ENCODE assay signal across 13 cellular contexts in genomic region chr2:161085041-161085598, GRCh38.
DNase-seq lines count a peak whose midpoint lies in the region; ATAC-seq and TF ChIP-seq lines count a peak whose summit lies in the region.
"Had no signal": no experiment of that assay in that cellular context is flagged by ENCODE, and none has a peak within 500 bp of the region (broad histone marks: within the 10 kb centered on the region; RNA-seq: fewer than 3 reads in every experiment).

No MANE protein-coding gene starts in this region.

- H3K9me3 Mint-ChIP-seq in T-helper 2 cell treated with Interferon-gamma antibody and Interleukin-4, amounts not matched to agents 5 μg/mL and 100 μg/mL, for 36 hours: peaks cover 15% of the 10 kb centered on the region
- H3K9me3 Mint-ChIP-seq: CD4-positive, CD25-positive, alpha-beta regulatory T cell; neural progenitor cell had no signal

- no peak overlapping the region for H3K4me3 Mint-ChIP-seq in T-helper 2 cell treated with Interferon-gamma antibody and Interleukin-4, amounts not matched to agents 5 μg/mL and 100 μg/mL, for 36 hours
- H3K4me3 Mint-ChIP-seq: CD4-positive, CD25-positive, alpha-beta regulatory T cell; neural progenitor cell had no signal

- DNase-seq in NCI-H1105 treated with DMSO at 0.1 percent for 48 hours (lab: John Stamatoyannopoulos, UW): peak; percentile 52
- no peak for DNase-seq in NCI-H1105 (lab: John Stamatoyannopoulos, UW)
- DNase-seq in H4 (ENCODE audit: low spot score): peak; percentile 70
- no peak for DNase-seq in T-helper 2 cell treated with Interferon-gamma antibody and Interleukin-4, amounts not matched to agents 5 μg/mL and 100 μg/mL, for 36 hours (ENCODE audit: low spot score)
- peak; percentile 77 for DNase-seq in fibroblast of pulmonary artery (ENCODE audit: low read depth)
- DNase-seq in RKO (ENCODE audit: low spot score): no peak
- no peak for DNase-seq in HT-29 (ENCODE audit: low spot score)
- DNase-seq: activated T-cell treated with anti-CD3 and anti-CD28 coated beads for 4 hours, mesendoderm had no signal

- H3K4me1 Mint-ChIP-seq in T-helper 2 cell treated with Interferon-gamma antibody and Interleukin-4, amounts not matched to agents 5 μg/mL and 100 μg/mL, for 36 hours (ENCODE audit: low read depth): peaks cover 30% of the 10 kb centered on the region
- H3K4me1 Mint-ChIP-seq: neural progenitor cell had no signal

- no peak overlapping the region for H3K4me3 ChIP-seq in fibroblast of pulmonary artery (replicated peaks; ENCODE audit: low read depth, low read length)
- H3K4me3 ChIP-seq: A549, neural progenitor cell had no signal

- H3K27me3 Mint-ChIP-seq in T-helper 2 cell treated with Interferon-gamma antibody and Interleukin-4, amounts not matched to agents 5 μg/mL and 100 μg/mL, for 36 hours (ENCODE audit: low read depth): no peaks in the 10 kb centered on the region
- H3K27me3 Mint-ChIP-seq: CD4-positive, CD25-positive, alpha-beta regulatory T cell had no signal

- H3K36me3 Mint-ChIP-seq in T-helper 2 cell treated with Interferon-gamma antibody and Interleukin-4, amounts not matched to agents 5 μg/mL and 100 μg/mL, for 36 hours (ENCODE audit: low read depth): peaks cover 11% of the 10 kb centered on the region
- H3K36me3 Mint-ChIP-seq: CD4-positive, CD25-positive, alpha-beta regulatory T cell; neural progenitor cell had no signal

- H3K27ac Mint-ChIP-seq in T-helper 2 cell treated with Interferon-gamma antibody and Interleukin-4, amounts not matched to agents 5 μg/mL and 100 μg/mL, for 36 hours: peak overlapping the region; percentile 45
- H3K27ac Mint-ChIP-seq: CD4-positive, CD25-positive, alpha-beta regulatory T cell; neural progenitor cell had no signal

- ATAC-seq in HG03354 (IDR thresholded peaks at IDR 0.05; ENCODE audit: poor library complexity, severe bottlenecking, unreplicated experiment): no peak
- ATAC-seq: A549 had no signal

- no peak for TF ChIP-seq CTCF in fibroblast of pulmonary artery (IDR thresholded peaks at IDR 0.05; ENCODE audit: low read length, missing control alignments)

Comparison
In these comparisons a context has a peak if more than half of its experiments do, and no peak if none do; other contexts are left out.
1. DNase-seq: peak in NCI-H1105 treated with DMSO at 0.1 percent for 48 hours (single experiment), H4 (single experiment) and fibroblast of pulmonary artery (single experiment); none in NCI-H1105 (single experiment), T-helper 2 cell treated with Interferon-gamma antibody and Interleukin-4, amounts not matched to agents 5 μg/mL and 100 μg/mL, for 36 hours (single experiment), RKO (single experiment) and HT-29 (single experiment).